Comparison of ENCODE assay signal across 18 cellular contexts in the genomic region with DNA sequence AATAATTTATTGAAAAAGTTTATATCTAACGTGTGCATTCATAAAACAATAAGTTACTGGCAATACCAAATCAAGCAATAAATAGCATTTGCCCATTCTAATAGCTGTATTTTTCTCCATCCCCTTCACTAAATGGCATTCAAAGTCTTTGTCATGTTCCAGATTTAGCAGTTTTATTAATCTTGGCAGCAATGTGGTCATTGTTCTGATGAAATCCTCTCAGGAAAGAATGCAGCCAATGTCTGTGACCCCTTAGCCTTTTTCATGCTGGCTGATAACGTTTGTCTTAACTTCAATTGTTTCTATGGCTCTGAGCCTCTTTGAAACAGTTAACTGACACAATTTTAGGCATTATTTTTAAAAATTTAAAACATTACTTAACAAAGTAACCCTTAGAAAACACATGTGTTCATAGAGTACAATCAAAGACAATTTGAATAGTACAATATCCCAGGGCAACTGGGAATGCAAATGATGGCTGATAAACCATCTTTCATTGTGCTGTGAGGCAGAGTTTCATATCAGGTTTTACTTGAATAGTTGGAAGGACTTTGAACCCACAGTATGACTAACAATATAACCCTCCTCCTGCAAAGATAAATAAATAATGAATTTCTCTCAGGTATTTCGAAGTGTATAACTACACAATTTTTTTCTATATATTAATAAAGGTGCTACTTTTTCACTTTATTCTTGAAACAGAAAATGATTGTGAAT.
DNase-seq lines count a peak whose midpoint lies in the region; ATAC-seq and TF ChIP-seq lines count a peak whose summit lies in the region.
"Had no signal": no experiment of that assay in that cellular context is flagged by ENCODE, and none has a peak within 500 bp of the region (broad histone marks: within the 10 kb centered on the region; RNA-seq: fewer than 3 reads in every experiment).

No MANE protein-coding gene starts in this region.

- no peaks in the 10 kb centered on the region for H3K79me2 ChIP-seq in PC-3 (ENCODE audit: low read length)

- no peak overlapping the region for H3K4me3 ChIP-seq in PC-3 (ENCODE audit: low read length)
- H3K4me3 ChIP-seq in CD4-positive, alpha-beta memory T cell (ENCODE audit: low read length in 2 of 2): no peak overlapping the region

- no peaks in the 10 kb centered on the region for H3F3A ChIP-seq in PC-3 (ENCODE audit: low read length, unreplicated experiment)

- no peak overlapping the region for H3K4me2 ChIP-seq in PC-3 (ENCODE audit: low read length)

- H3K9me2 ChIP-seq in PC-3 (replicated peaks; ENCODE audit: low read length): no peaks in the 10 kb centered on the region

- BruUV-seq in PC-3 (replicated peaks; lab: Mats Ljungman, UMichigan): no TSS peak

- H3K9me3 Mint-ChIP-seq in CD4-positive, alpha-beta memory T cell: peaks cover 0 to 5% (median 2%) of the 10 kb centered on the region in 8 donors
- H3K9me3 Mint-ChIP-seq: activated T-helper 1 cell treated with anti-CD3 and anti-CD28 coated beads, Interleukin-12 subunit alpha, Interleukin-12 subunit beta, Interleukin-2, Interleukin-4 antibody, amounts not matched to agents 30 ng/mL and 10 ng/mL and 1 ng/mL, durations not matched to agents 14 hours and 24 hours and 36 hours; stimulated activated memory B cell treated with anti-CD40 and anti-IgM and Interleukin-4, amounts not matched to agents 10 μg/mL and 1 μg/mL and 100 μg/mL, for 72 hours; type B pancreatic cell had no signal

- POLR2A ChIA-PET in PC-3 (lab: Charles Lee; ENCODE audit: unreplicated experiment): no interaction called here
- POLR2A ChIA-PET in CD4-positive, alpha-beta memory T cell (lab: Charles Lee; ENCODE audit: partially characterized antibody): no interaction called here

- no peak overlapping the region for H3K4me3 Mint-ChIP-seq in CD4-positive, alpha-beta memory T cell
- H3K4me3 Mint-ChIP-seq: activated T-helper 1 cell treated with anti-CD3 and anti-CD28 coated beads, Interleukin-12 subunit alpha, Interleukin-12 subunit beta, Interleukin-2, Interleukin-4 antibody, amounts not matched to agents 30 ng/mL and 10 ng/mL and 1 ng/mL, durations not matched to agents 14 hours and 24 hours and 36 hours; stimulated activated memory B cell treated with anti-CD40 and anti-IgM and Interleukin-4, amounts not matched to agents 10 μg/mL and 1 μg/mL and 100 μg/mL, for 72 hours; T-helper 2 cell treated with Interferon-gamma antibody and Interleukin-4, amounts not matched to agents 5 μg/mL and 100 μg/mL, for 36 hours; type B pancreatic cell had no signal

- no peaks in the 10 kb centered on the region for H3K27me3 Mint-ChIP-seq in CD4-positive, alpha-beta memory T cell
- H3K27me3 Mint-ChIP-seq: progenitor cell of endocrine pancreas; stimulated activated memory B cell treated with anti-CD40 and anti-IgM and Interleukin-4, amounts not matched to agents 10 μg/mL and 1 μg/mL and 100 μg/mL, for 72 hours; type B pancreatic cell had no signal

- H3K27ac Mint-ChIP-seq in CD4-positive, alpha-beta memory T cell: no peak overlapping the region
- H3K27ac Mint-ChIP-seq: activated T-helper 1 cell treated with anti-CD3 and anti-CD28 coated beads, Interleukin-12 subunit alpha, Interleukin-12 subunit beta, Interleukin-2, Interleukin-4 antibody, amounts not matched to agents 30 ng/mL and 10 ng/mL and 1 ng/mL, durations not matched to agents 14 hours and 24 hours and 36 hours; stimulated activated memory B cell treated with anti-CD40 and anti-IgM and Interleukin-4, amounts not matched to agents 10 μg/mL and 1 μg/mL and 100 μg/mL, for 72 hours; T-helper 2 cell treated with Interferon-gamma antibody and Interleukin-4, amounts not matched to agents 5 μg/mL and 100 μg/mL, for 36 hours; type B pancreatic cell had no signal

- no peaks in the 10 kb centered on the region for H3K4me1 Mint-ChIP-seq in CD4-positive, alpha-beta memory T cell
- H3K4me1 Mint-ChIP-seq: stimulated activated memory B cell treated with anti-CD40 and anti-IgM and Interleukin-4, amounts not matched to agents 10 μg/mL and 1 μg/mL and 100 μg/mL, for 72 hours had no signal

- H3K9me3 ChIP-seq in PC-3 (ENCODE audit: low read length): no peaks in the 10 kb centered on the region
- H3K9me3 ChIP-seq in CD4-positive, alpha-beta memory T cell (ENCODE audit: control insufficient read depth in 1 of 2, low read length in 2 of 2): no peaks in the 10 kb centered on the region

- no peaks in the 10 kb centered on the region for H3K4me1 ChIP-seq in PC-3 (ENCODE audit: insufficient read depth, low read length)
- H3K4me1 ChIP-seq in CD4-positive, alpha-beta memory T cell (ENCODE audit: insufficient read depth, low read length): no peaks in the 10 kb centered on the region

- peak; percentile 62 for ATAC-seq in GM18861 (IDR thresholded peaks at IDR 0.05; ENCODE audit: unreplicated experiment)
- ATAC-seq in PC-3: no peak
- no peak for ATAC-seq in GM21717 (IDR thresholded peaks at IDR 0.05; ENCODE audit: unreplicated experiment)
- ATAC-seq: stimulated activated memory B cell treated with anti-CD40 and anti-IgM and Interleukin-4, amounts not matched to agents 10 μg/mL and 1 μg/mL and 100 μg/mL, for 72 hours had no signal

- H3K9ac ChIP-seq in PC-3 (ENCODE audit: low read length): no peak overlapping the region

- no peak overlapping the region for H3K27ac ChIP-seq in PC-3 (ENCODE audit: low read length)
- H3K27ac ChIP-seq in CD4-positive, alpha-beta memory T cell (ENCODE audit: low read depth, low read length): no peak overlapping the region

- no peaks in the 10 kb centered on the region for H4K20me1 ChIP-seq in PC-3 (ENCODE audit: low read length)

- CTCF ChIA-PET in PC-3 (lab: Charles Lee): no interaction called here
- CTCF ChIA-PET in CD4-positive, alpha-beta memory T cell (lab: Charles Lee; ENCODE audit: partially characterized antibody): no interaction called here

- intact Hi-C loops in PC-3 (cut with micrococcal nuclease): no loop called here
- intact Hi-C loops in CD4-positive, alpha-beta memory T cell (cut with micrococcal nuclease): no loop called here

- no peaks in the 10 kb centered on the region for H3K36me3 Mint-ChIP-seq in CD4-positive, alpha-beta memory T cell
- H3K36me3 Mint-ChIP-seq: stimulated activated memory B cell treated with anti-CD40 and anti-IgM and Interleukin-4, amounts not matched to agents 10 μg/mL and 1 μg/mL and 100 μg/mL, for 72 hours; type B pancreatic cell had no signal

- no peak overlapping the region for H2AFZ ChIP-seq in PC-3 (ENCODE audit: low read length)

- no peaks in the 10 kb centered on the region for H3K36me3 ChIP-seq in PC-3 (ENCODE audit: low read depth, low read length)
- no peaks in the 10 kb centered on the region for H3K36me3 ChIP-seq in CD4-positive, alpha-beta memory T cell (ENCODE audit: insufficient read depth, low read length)

- no peaks in the 10 kb centered on the region for H3K27me3 ChIP-seq in PC-3 (ENCODE audit: low read length)
- H3K27me3 ChIP-seq in CD4-positive, alpha-beta memory T cell (ENCODE audit: insufficient read depth, low read length): no peaks in the 10 kb centered on the region

- TF ChIP-seq CTCF in PC-3 (conservative IDR thresholded peaks at IDR 0.05; ENCODE audit: low read depth, low read length): no peak

- DNase-seq in PC-3 (peak; percentile 32), kidney glomerular epithelial cell (lab: John Stamatoyannopoulos, UW) (peak; percentile 87), retina (peak; percentile 32), SK-N-DZ (ENCODE audit: low spot score) (no peak), NCI-H1092 (lab: John Stamatoyannopoulos, UW) (no peak)
- DNase-seq in CD4-positive, alpha-beta memory T cell: no peak
- DNase-seq: C1 segment of cervical spinal cord, MM.1S, NCI-H2029, NCI-H446 treated with DMSO at 0.1 percent for 48 hours, SIG-M5 had no signal

Comparison
In these comparisons a context has a peak if more than half of its experiments do, and no peak if none do; other contexts are left out.
1. DNase-seq: peak in PC-3 (single experiment), kidney glomerular epithelial cell (single experiment) and retina (single experiment); none in SK-N-DZ (single experiment), CD4-positive, alpha-beta memory T cell (0 of 5) and NCI-H1092 (single experiment).